In genomic region chr1:47844556-47844950, GRCh38 we compare ENCODE assay signal across 22 cellular contexts.
"Had no signal": no experiment of that assay in that cellular context is flagged by ENCODE, and none has a peak within 500 bp of the region (broad histone marks: within the 10 kb centered on the region; RNA-seq: fewer than 3 reads in every experiment).

No MANE protein-coding gene starts in this region.

- H3K4me3 ChIP-seq: MG63 had no signal

- H3K27me3 ChIP-seq: MG63 had no signal

- DNase-seq: IMR-90, Karpas-422, KG1, MG63, NCI-H1092, NCI-H1105 treated with DMSO at 0.1 percent for 48 hours, NCI-H1417 treated with DMSO at 0.1 percent for 48 hours, NCI-H146, NCI-H1694 treated with DMSO at 0.1 percent for 48 hours, NCI-H1930, NCI-H2081, NCI-H2107, NCI-H345, NCI-H446 treated with DMSO at 0.1 percent for 48 hours, NCI-H510A treated with DMSO at 0.1 percent for 48 hours, NCI-H526, NCI-H82, SHP77 had no signal

- H3K36me3 ChIP-seq: MG63 had no signal

- ATAC-seq: HepG2, Panc1, SK-N-SH treated with all-trans-retinoic acid at 6 μM for 48 hours had no signal

- H3K9me3 ChIP-seq: MG63 had no signal

- H3K27ac ChIP-seq: RWPE1 had no signal

- FAIRE-seq: HepG2 had no signal
